In the genomic region with DNA sequence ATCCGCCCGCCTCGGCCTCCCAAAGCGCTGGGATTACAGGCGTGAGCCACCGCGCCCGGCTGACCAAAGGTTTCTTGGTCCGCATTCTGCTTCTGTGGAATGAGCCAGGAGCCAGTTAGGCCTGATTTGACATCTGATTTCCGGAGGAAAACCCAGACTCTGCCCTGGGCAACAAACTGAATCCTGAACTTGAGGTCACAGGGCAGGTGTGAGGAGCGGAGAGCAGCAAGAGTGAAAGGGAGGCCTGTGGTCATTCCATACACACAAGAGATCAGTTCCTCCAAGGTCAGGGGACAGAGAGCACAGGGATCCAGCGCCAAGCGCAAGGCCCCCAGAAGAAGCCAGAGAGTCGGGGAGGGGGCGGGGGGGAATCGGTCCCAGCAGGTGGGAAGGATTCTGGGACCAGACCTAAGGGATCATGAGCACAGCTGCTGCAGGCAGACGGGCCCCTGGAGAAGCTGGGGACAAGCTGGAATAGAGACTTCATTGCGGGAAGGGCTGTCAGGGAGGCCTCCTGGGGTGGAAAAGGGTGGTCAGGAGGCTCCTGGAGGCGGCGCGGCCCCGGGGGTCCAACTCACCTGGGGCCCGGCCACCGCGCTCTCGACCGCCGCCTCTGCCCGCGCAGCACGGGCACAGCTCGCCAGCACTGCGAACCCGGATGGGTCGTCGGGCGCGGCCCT, we compare ENCODE assay signal across 8 cellular contexts. TPM values are rescaled to one million over a fixed set of nuclear protein-coding genes. Genes with fewer than 3 reads are reported as not detected.
DNase-seq lines count a peak whose midpoint lies in the region; ATAC-seq and TF ChIP-seq lines count a peak whose summit lies in the region.

No MANE protein-coding gene starts in this region.

- ATAC-seq in HG03575 (IDR thresholded peaks at IDR 0.05; ENCODE audit: extremely low read depth, insufficient number of reproducible peaks, low FRiP score, unreplicated experiment) (peak; percentile 6), body of pancreas (no peak), left lobe of liver (peak; percentile 60), HG03280 (IDR thresholded peaks at IDR 0.05; ENCODE audit: unreplicated experiment) (no peak), HG02798 (IDR thresholded peaks at IDR 0.05; ENCODE audit: poor library complexity, unreplicated experiment) (no peak)

- peak overlapping the region; percentile 94 for H3K4me3 ChIP-seq in body of pancreas
- H3K4me3 ChIP-seq in thyroid gland (replicated peaks in 1 of 3), result peak overlapping the region; percentile 60 to 99 (median 95)

- TF ChIP-seq CTCF in body of pancreas (IDR thresholded peaks at IDR 0.05) (no peak), thyroid gland (IDR thresholded peaks at IDR 0.05) (no peak)

- H3K4me1 ChIP-seq in body of pancreas (peaks cover 38% of the 10 kb centered on the region), thyroid gland (peaks cover 7 to 8% of the 10 kb centered on the region in 2 donors)

- H3K27me3 ChIP-seq in body of pancreas, result no peaks in the 10 kb centered on the region
- no peaks in the 10 kb centered on the region for H3K27me3 ChIP-seq in thyroid gland

- peak overlapping the region; percentile 46 to 95 (median 92) for H3K27ac ChIP-seq in body of pancreas
- H3K27ac ChIP-seq in thyroid gland, result peak overlapping the region in 1 of 3 donors; percentile 98

- 14 to 41% methylated on average over 13 to 38 of the region's 38 CpGs for WGBS in body of pancreas, 2 donors
- WGBS in thyroid gland, 2 donors, result 26 to 38% methylated on average over 18 to 26 of the region's 38 CpGs

- H3K36me3 ChIP-seq in body of pancreas (replicated peaks in 1 of 2; ENCODE audit: insufficient read depth in 1 of 2, low read depth in 2 of 2), result no peaks in the 10 kb centered on the region
- H3K36me3 ChIP-seq in thyroid gland, result no peaks in the 10 kb centered on the region

- TF ChIP-seq POLR2A in body of pancreas (IDR thresholded peaks at IDR 0.05) (no peak), thyroid gland (IDR thresholded peaks at IDR 0.05) (peak in 1 of 2 donors; percentile 27)

- intact Hi-C loops in body of pancreas (cut with DNase I) (no loop called here), thyroid gland (cut with DNase I) (no loop called here)

- DNase-seq in Caki2 (ENCODE audit: low read depth) (peak; percentile 12), body of pancreas (peak in 1 of 4 donors; percentile 13), left lobe of liver (ENCODE audit: low spot score) (peak; percentile 91), thyroid gland (peak in 1 of 2 donors; percentile 9)
- no peak for DNase-seq in activated effector memory CD4-positive, alpha-beta T cell treated with Interleukin-2 at 50 U/mL for 16 hours

- H3K9me3 ChIP-seq in body of pancreas, result no peaks in the 10 kb centered on the region
- no peaks in the 10 kb centered on the region for H3K9me3 ChIP-seq in thyroid gland

- in situ Hi-C loops in Caki2 (cut with HindIII; ENCODE audit: low pct_unique_long_range_greater_than_20kb, low sequenced_read_pairs), result no loop called here

RNA-seq across cellular contexts. Expression of a gene that starts 0.4 kb away (rescaled TPM):
- 8.9 and 11.1 TPM in 2 replicates for total RNA-seq in Caki2 (2014; rRNA removed; shearing (Covaris generic); ENCODE audit: low replicate concordance)
- 10 to 100 TPM; 10.4 to 15.2 TPM for total RNA-seq in body of pancreas
- 26.9 TPM for total RNA-seq in left lobe of liver
- total RNA-seq in thyroid gland, result 10 to 100 TPM; 16.1 to 18.4 (median 17.6) TPM

RNA-seq across cellular contexts. Expression of a gene that starts 0.9 kb away (rescaled TPM):
- total RNA-seq in Caki2 (2014; rRNA removed; shearing (Covaris generic); ENCODE audit: low replicate concordance), result 7.1 and 7.5 TPM in 2 replicates
- 10 to 100 TPM; 15.8 to 29.3 TPM for total RNA-seq in body of pancreas
- total RNA-seq in left lobe of liver, result 8.7 TPM
- total RNA-seq in thyroid gland, result 10 to 100 TPM; 21.4 to 36.6 (median 28.6) TPM

RNA-seq across cellular contexts. Expression of a gene that starts 26.4 kb away (rescaled TPM):
- total RNA-seq in Caki2 (2014; rRNA removed; shearing (Covaris generic); ENCODE audit: low replicate concordance), result 0.87 and 0.95 TPM in 2 replicates
- total RNA-seq in body of pancreas, result 1 to 10 TPM; 4.4 to 6.3 TPM
- total RNA-seq in left lobe of liver, result 14.8 TPM
- 1 to 10 TPM; 2.9 to 5.3 (median 4.0) TPM for total RNA-seq in thyroid gland

RNA-seq across cellular contexts. Expression of a gene that starts 32.8 kb away (rescaled TPM):
- 136 and 157 TPM in 2 replicates for total RNA-seq in Caki2 (2014; rRNA removed; shearing (Covaris generic); ENCODE audit: low replicate concordance)
- total RNA-seq in body of pancreas, result 10 to 100 TPM; 72.9 to 82.7 TPM
- 12.4 TPM for total RNA-seq in left lobe of liver
- total RNA-seq in thyroid gland, result 100 to 1,000 TPM in 2 of 4 donors, 10 to 100 TPM in 2; 62.9 to 151 (median 120) TPM

RNA-seq across cellular contexts. Expression of a gene that starts 33.0 kb away (rescaled TPM):
- total RNA-seq in Caki2 (2014; rRNA removed; shearing (Covaris generic); ENCODE audit: low replicate concordance), result 19.1 and 34.7 TPM in 2 replicates
- total RNA-seq in body of pancreas, result 1 to 10 TPM; 5.9 to 8.3 TPM
- 26.6 TPM for total RNA-seq in left lobe of liver
- total RNA-seq in thyroid gland, result 10 to 100 TPM in 2 of 4 donors, 1 to 10 TPM in 2; 4.1 to 17.3 (median 11.5) TPM

Comparison
In these comparisons a context has a peak if more than half of its experiments do, and no peak if none do; other contexts are left out.
1. ATAC-seq: peak in HG03575 (single experiment) and left lobe of liver (single experiment); none in body of pancreas (single experiment), HG03280 (single experiment) and HG02798 (single experiment).